20 cellular contexts compared by ENCODE assay signal in the genomic region with DNA sequence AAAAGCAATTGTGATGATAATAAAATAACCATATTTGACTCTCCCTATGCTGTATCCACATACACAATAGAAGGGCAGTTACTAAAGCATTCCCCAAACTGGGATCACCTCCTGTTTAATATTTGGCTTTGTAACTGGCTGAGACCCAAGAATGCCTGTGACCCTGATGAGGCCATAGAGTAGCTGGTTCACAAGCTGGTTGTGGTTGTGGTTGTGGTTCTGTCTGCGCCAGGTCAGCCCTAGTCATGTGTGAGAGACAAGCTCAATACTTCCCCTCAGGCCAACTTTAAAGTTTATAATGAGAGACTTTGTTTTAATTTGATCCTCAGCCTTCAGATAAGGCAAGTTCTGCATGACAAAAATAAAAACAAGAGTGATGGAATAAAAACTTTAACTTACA.
DNase-seq lines count a peak whose midpoint lies in the region; ATAC-seq and TF ChIP-seq lines count a peak whose summit lies in the region.
"Had no signal": no experiment of that assay in that cellular context is flagged by ENCODE, and none has a peak within 500 bp of the region (broad histone marks: within the 10 kb centered on the region; RNA-seq: fewer than 3 reads in every experiment).

No MANE protein-coding gene starts in this region.

- H3K9me3 Mint-ChIP-seq in activated naive CD4-positive, alpha-beta T cell treated with anti-CD3 and anti-CD28 coated beads, Interleukin-2, amount 50 U/mL, for 72 hours, result no peaks in the 10 kb centered on the region

- no peak overlapping the region for H3K27ac Mint-ChIP-seq in activated naive CD4-positive, alpha-beta T cell treated with anti-CD3 and anti-CD28 coated beads, Interleukin-2, amount 50 U/mL, for 72 hours
- H3K27ac Mint-ChIP-seq: activated CD4-positive, alpha-beta T cell treated with anti-CD3 and anti-CD28 coated beads, Interleukin-2, amount 10 ng/mL, durations not matched to agents 7 days and 5 days had no signal

- H3K36me3 ChIP-seq in ascending aorta, result no peaks in the 10 kb centered on the region
- H3K36me3 ChIP-seq: ovary, spleen had no signal

- no peak overlapping the region for H3K4me3 ChIP-seq in ascending aorta
- H3K4me3 ChIP-seq: A549, mucosa of descending colon, ovary, spleen had no signal

- peak overlapping the region; percentile 52 to 54 for H3K27ac ChIP-seq in ascending aorta
- peak overlapping the region; percentile 27 for H3K27ac ChIP-seq in layer of hippocampus (ENCODE audit: low read depth, low read length)
- H3K27ac ChIP-seq: A549, ovary had no signal

- DNase-seq in AG08396 (ENCODE audit: low spot score) (peak; percentile 12), M059J (ENCODE audit: low read depth) (peak; percentile 71), ascending aorta (ENCODE audit: low spot score in 2 of 2) (no peak), GM13976 (ENCODE audit: low spot score) (no peak), NCI-H187 treated with DMSO at 0.1 percent for 48 hours (lab: John Stamatoyannopoulos, UW) (no peak), HuH-7 (ENCODE audit: low spot score) (no peak)
- DNase-seq in activated naive CD4-positive, alpha-beta T cell treated with anti-CD3 and anti-CD28 coated beads, Interleukin-2, amount 50 U/mL, for 72 hours (ENCODE audit: low spot score in 2 of 2), result no peak
- DNase-seq: activated CD4-positive, alpha-beta T cell treated with anti-CD3 and anti-CD28 coated beads, Interleukin-2, amount 10 ng/mL, durations not matched to agents 7 days and 5 days; activated T-cell treated with anti-CD3 and anti-CD28 coated beads for 4 hours; Kasumi-1; kidney glomerular epithelial cell; mucosa of descending colon; NCI-H2029 treated with DMSO at 0.1 percent for 48 hours; NCI-H774; ovary; SHP77; spleen; T-helper 9 cell had no signal

- ATAC-seq in activated naive CD4-positive, alpha-beta T cell treated with anti-CD3 and anti-CD28 coated beads, Interleukin-2, amount 50 U/mL, for 72 hours, result no peak
- ATAC-seq: A549, mucosa of descending colon had no signal

- peaks cover 0 to 3% of the 10 kb centered on the region in 2 donors for H3K4me1 ChIP-seq in ascending aorta
- H3K4me1 ChIP-seq: A549, spleen had no signal

- intact Hi-C loops in ascending aorta (cut with DNase I), result loop anchor here (5.0 kb wide), 1 partner anchor 211 kb away; a partner anchor contains a TSS

- H3K36me3 Mint-ChIP-seq in activated naive CD4-positive, alpha-beta T cell treated with anti-CD3 and anti-CD28 coated beads, Interleukin-2, amount 50 U/mL, for 72 hours, result no peaks in the 10 kb centered on the region

- H3K9me3 ChIP-seq in ascending aorta, result no peaks in the 10 kb centered on the region
- H3K9me3 ChIP-seq: A549, mucosa of descending colon, ovary, spleen had no signal

- in situ Hi-C loops in GM13976 (cut with MboI; ENCODE audit: low sequenced_read_pairs, unreplicated experiment), result no loop called here

- H3K27me3 ChIP-seq in ascending aorta (no peaks in the 10 kb centered on the region), layer of hippocampus (ENCODE audit: control insufficient read depth, insufficient read depth, low read length) (no peaks in the 10 kb centered on the region)
- H3K27me3 ChIP-seq: ovary, spleen had no signal

- TF ChIP-seq CTCF in ascending aorta (IDR thresholded peaks at IDR 0.05), result no peak
- no peak for TF ChIP-seq CTCF in GM13976 (IDR thresholded peaks at IDR 0.05; ENCODE audit: borderline replicate concordance, control extremely low read depth, extremely low read depth, insufficient read depth, missing control alignments)

Comparison
In these comparisons a context has a peak if more than half of its experiments do, and no peak if none do; other contexts are left out.
1. DNase-seq: peak in AG08396 (single experiment) and M059J (single experiment); none in ascending aorta (0 of 2), activated naive CD4-positive, alpha-beta T cell treated with anti-CD3 and anti-CD28 coated beads, Interleukin-2, amount 50 U/mL, for 72 hours (0 of 2), GM13976 (single experiment), NCI-H187 treated with DMSO at 0.1 percent for 48 hours (single experiment) and HuH-7 (single experiment).